ENCODE assay signal across 9 cellular contexts in the genomic region with DNA sequence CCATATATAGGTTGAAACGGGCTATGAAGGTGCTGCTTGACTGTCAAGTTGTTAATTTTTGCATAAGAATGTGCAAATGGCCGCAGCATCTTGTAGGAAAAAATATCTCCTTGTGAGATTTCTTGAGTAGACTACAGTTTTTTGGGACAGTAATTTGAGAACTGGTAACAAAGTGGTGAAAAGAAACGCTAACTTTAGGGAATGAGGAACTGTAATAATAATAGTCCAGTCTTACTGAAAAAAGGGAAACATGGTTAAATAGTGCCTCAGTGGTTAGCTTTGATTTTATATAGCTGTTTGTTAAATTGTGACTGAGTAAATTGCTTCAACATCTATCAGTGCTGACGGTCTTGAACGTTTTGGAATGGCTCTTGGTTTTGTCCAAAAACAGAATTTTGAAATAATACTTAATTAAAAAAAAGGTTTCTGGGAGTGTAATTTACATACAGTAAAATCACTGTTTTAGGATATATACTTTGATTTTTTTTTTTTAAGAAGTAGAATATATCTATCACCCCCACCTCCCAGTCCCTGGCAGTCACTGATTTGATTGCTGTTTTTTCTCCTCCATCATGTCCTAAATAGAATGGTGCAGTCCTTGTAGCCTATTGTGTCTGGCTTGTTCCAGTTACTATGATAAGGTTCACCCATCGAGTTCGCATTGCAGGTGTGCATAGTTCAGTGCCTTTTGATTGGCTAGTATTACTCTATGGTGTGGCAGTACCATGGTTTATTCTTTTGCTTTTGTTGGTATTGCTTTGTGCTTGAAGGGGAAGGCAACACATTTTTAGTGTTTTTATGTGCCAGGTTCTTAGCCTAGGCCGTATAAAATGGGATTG. TPM values are rescaled to one million over a fixed set of nuclear protein-coding genes. Genes with fewer than 3 reads are reported as not detected.
DNase-seq lines count a peak whose midpoint lies in the region; ATAC-seq and TF ChIP-seq lines count a peak whose summit lies in the region.
"Had no signal": no experiment of that assay in that cellular context is flagged by ENCODE, and none has a peak within 500 bp of the region (broad histone marks: within the 10 kb centered on the region; RNA-seq: fewer than 3 reads in every experiment).

No MANE protein-coding gene starts in this region.

- H3K27ac Mint-ChIP-seq in activated naive CD4-positive, alpha-beta T cell treated with anti-CD3 and anti-CD28 coated beads, Interleukin-2, amount 10 ng/mL, durations not matched to agents 7 days and 5 days: peak overlapping the region; percentile 99
- peak overlapping the region; percentile 45 for H3K27ac Mint-ChIP-seq in activated naive CD8-positive, alpha-beta T cell treated with anti-CD3 and anti-CD28 coated beads, Interleukin-2, amount 50 U/mL, for 24 hours

- peak overlapping the region; percentile 99 for H3K4me3 Mint-ChIP-seq in activated naive CD4-positive, alpha-beta T cell treated with anti-CD3 and anti-CD28 coated beads, Interleukin-2, amount 10 ng/mL, durations not matched to agents 7 days and 5 days
- peak overlapping the region; percentile 91 for H3K4me3 Mint-ChIP-seq in activated naive CD8-positive, alpha-beta T cell treated with anti-CD3 and anti-CD28 coated beads, Interleukin-2, amount 50 U/mL, for 24 hours

- no peak for TF ChIP-seq CTCF in liver (IDR thresholded peaks at IDR 0.05; ENCODE audit: low read depth, low read length, missing input control)
- no peak for TF ChIP-seq CTCF in tibial nerve (IDR thresholded peaks at IDR 0.05)

- TF ChIP-seq POLR2A in tibial nerve (IDR thresholded peaks at IDR 0.05): no peak

- DNase-seq in activated naive CD4-positive, alpha-beta T cell treated with anti-CD3 and anti-CD28 coated beads, Interleukin-2, amount 10 ng/mL, durations not matched to agents 7 days and 5 days: no peak
- no peak for DNase-seq in activated naive CD4-positive, alpha-beta T cell treated with Interleukin-2 at 50 U/mL for 16 hours
- DNase-seq in activated naive CD8-positive, alpha-beta T cell treated with anti-CD3 and anti-CD28 coated beads, Interleukin-2, amount 50 U/mL, for 24 hours: no peak
- no peak for DNase-seq in tibial nerve (ENCODE audit: low spot score in 2 of 2)
- DNase-seq in middle frontal gyrus (ENCODE audit: extremely low spot score, low spot score): no peak
- no peak for DNase-seq in NCI-H146 (lab: John Stamatoyannopoulos, UW)
- no peak for DNase-seq in putamen (ENCODE audit: low spot score)
- DNase-seq: NCI-H1048 had no signal

- peak overlapping the region; percentile 84 to 90 (median 87) for H3K4me3 ChIP-seq in liver (ENCODE audit: low read depth in 1 of 3, low read length in 3 of 3)
- H3K4me3 ChIP-seq in tibial nerve: peak overlapping the region in 3 of 4 donors; percentile 95 to 99 (median 96)

- H3K9me3 Mint-ChIP-seq in activated naive CD4-positive, alpha-beta T cell treated with anti-CD3 and anti-CD28 coated beads, Interleukin-2, amount 10 ng/mL, durations not matched to agents 7 days and 5 days: no peaks in the 10 kb centered on the region
- no peaks in the 10 kb centered on the region for H3K9me3 Mint-ChIP-seq in activated naive CD8-positive, alpha-beta T cell treated with anti-CD3 and anti-CD28 coated beads, Interleukin-2, amount 50 U/mL, for 24 hours

- H3K4me1 ChIP-seq in liver (ENCODE audit: control insufficient read depth in 4 of 4, insufficient read depth in 4 of 4, low read length in 3 of 4): peaks cover 19 to 56% (median 53%) of the 10 kb centered on the region in 4 donors
- H3K4me1 ChIP-seq in tibial nerve: peaks cover 3 to 72% (median 56%) of the 10 kb centered on the region in 4 donors

- no peaks in the 10 kb centered on the region for H3K27me3 Mint-ChIP-seq in activated naive CD4-positive, alpha-beta T cell treated with anti-CD3 and anti-CD28 coated beads, Interleukin-2, amount 10 ng/mL, durations not matched to agents 7 days and 5 days
- peaks cover 4% of the 10 kb centered on the region for H3K27me3 Mint-ChIP-seq in activated naive CD8-positive, alpha-beta T cell treated with anti-CD3 and anti-CD28 coated beads, Interleukin-2, amount 50 U/mL, for 24 hours

- CTCF ChIA-PET in activated naive CD4-positive, alpha-beta T cell treated with anti-CD3 and anti-CD28 coated beads, Interleukin-2, amount 10 ng/mL, durations not matched to agents 7 days and 5 days (lab: Charles Lee): interaction anchor here (1.2 to 2.1 kb wide), 2 partner anchors 8 to 45 kb away, joined by 3 to 7 read pairs; no protein-coding TSS in a partner anchor

- no peaks in the 10 kb centered on the region for H3K9me3 ChIP-seq in liver (ENCODE audit: control insufficient read depth in 4 of 4, low read length in 3 of 4)
- H3K9me3 ChIP-seq in tibial nerve: no peaks in the 10 kb centered on the region

- H3K27ac ChIP-seq in liver (ENCODE audit: low read depth in 1 of 2, low read length in 2 of 2): no peak overlapping the region
- peak overlapping the region in 3 of 4 donors; percentile 97 to 100 (median 100) for H3K27ac ChIP-seq in tibial nerve

- peaks cover 54% of the 10 kb centered on the region for H3K36me3 Mint-ChIP-seq in activated naive CD4-positive, alpha-beta T cell treated with anti-CD3 and anti-CD28 coated beads, Interleukin-2, amount 10 ng/mL, durations not matched to agents 7 days and 5 days
- peaks cover 53% of the 10 kb centered on the region for H3K36me3 Mint-ChIP-seq in activated naive CD8-positive, alpha-beta T cell treated with anti-CD3 and anti-CD28 coated beads, Interleukin-2, amount 50 U/mL, for 24 hours (ENCODE audit: low read depth)

- peaks cover 57% of the 10 kb centered on the region for H3K4me1 Mint-ChIP-seq in activated naive CD4-positive, alpha-beta T cell treated with anti-CD3 and anti-CD28 coated beads, Interleukin-2, amount 10 ng/mL, durations not matched to agents 7 days and 5 days
- H3K4me1 Mint-ChIP-seq in activated naive CD8-positive, alpha-beta T cell treated with anti-CD3 and anti-CD28 coated beads, Interleukin-2, amount 50 U/mL, for 24 hours: peaks cover 71% of the 10 kb centered on the region

- H3K36me3 ChIP-seq in liver (ENCODE audit: control insufficient read depth in 4 of 4, insufficient read depth in 3 of 4, low read depth in 1 of 4, low read length in 3 of 4) (peaks cover 0 to 2% (median under 1%) of the 10 kb centered on the region in 4 donors), tibial nerve (peaks cover 0 to 18% (median 0%) of the 10 kb centered on the region in 3 donors)

- 26% methylated on average over 8 of the region's 8 CpGs for WGBS in liver
- WGBS in tibial nerve, 2 donors: 26 to 29% methylated on average over 8 of the region's 8 CpGs

- H3K27me3 ChIP-seq in liver (ENCODE audit: control insufficient read depth in 4 of 4, insufficient read depth in 4 of 4, low read length in 3 of 4) (no peaks in the 10 kb centered on the region), tibial nerve (no peaks in the 10 kb centered on the region)

- TF ChIP-seq EP300 in tibial nerve (IDR thresholded peaks at IDR 0.05): no peak

- no peak for TF ChIP-seq RAD21 in liver (IDR thresholded peaks at IDR 0.05)

- H3K9ac ChIP-seq in liver (ENCODE audit: low read depth in 1 of 2, low read length in 2 of 2): peak overlapping the region; percentile 62 to 86

- ATAC-seq in activated naive CD8-positive, alpha-beta T cell treated with anti-CD3 and anti-CD28 coated beads, Interleukin-2, amount 50 U/mL, for 24 hours: no peak

TF ChIP-seq in liver, 16 proteins besides CTCF, POLR2A, EP300 and RAD21:
- TF ChIP-seq TAF1 (conservative IDR thresholded peaks at IDR 0.05) (no peak), RXRA (IDR thresholded peaks at IDR 0.05) (no peak), JUND (IDR thresholded peaks at IDR 0.05) (no peak), EGR1 (IDR thresholded peaks at IDR 0.05; ENCODE audit: low read depth in 2 of 2) (no peak), YY1 (IDR thresholded peaks at IDR 0.05) (no peak), ATF3 (IDR thresholded peaks at IDR 0.05) (no peak), GABPA (IDR thresholded peaks at IDR 0.05 in 1 of 2, conservative IDR thresholded peaks at IDR 0.05 in 1 of 2) (no peak), FOXA2 (IDR thresholded peaks at IDR 0.05) (no peak), HNF4A (conservative IDR thresholded peaks at IDR 0.05) (no peak), MAX (IDR thresholded peaks at IDR 0.05) (no peak)
- TF ChIP-seq, protein P1, sequence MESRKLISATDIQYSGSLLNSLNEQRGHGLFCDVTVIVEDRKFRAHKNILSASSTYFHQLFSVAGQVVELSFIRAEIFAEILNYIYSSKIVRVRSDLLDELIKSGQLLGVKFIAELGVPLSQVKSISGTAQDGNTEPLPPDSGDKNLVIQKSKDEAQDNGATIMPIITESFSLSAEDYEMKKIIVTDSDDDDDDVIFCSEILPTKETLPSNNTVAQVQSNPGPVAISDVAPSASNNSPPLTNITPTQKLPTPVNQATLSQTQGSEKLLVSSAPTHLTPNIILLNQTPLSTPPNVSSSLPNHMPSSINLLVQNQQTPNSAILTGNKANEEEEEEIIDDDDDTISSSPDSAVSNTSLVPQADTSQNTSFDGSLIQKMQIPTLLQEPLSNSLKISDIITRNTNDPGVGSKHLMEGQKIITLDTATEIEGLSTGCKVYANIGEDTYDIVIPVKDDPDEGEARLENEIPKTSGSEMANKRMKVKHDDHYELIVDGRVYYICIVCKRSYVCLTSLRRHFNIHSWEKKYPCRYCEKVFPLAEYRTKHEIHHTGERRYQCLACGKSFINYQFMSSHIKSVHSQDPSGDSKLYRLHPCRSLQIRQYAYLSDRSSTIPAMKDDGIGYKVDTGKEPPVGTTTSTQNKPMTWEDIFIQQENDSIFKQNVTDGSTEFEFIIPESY (IDR thresholded peaks at IDR 0.05): no peak
TF ChIP-seq in liver: peak in this region for 0.

RNA-seq across cellular contexts. Expression of gene HAPSTR1, which starts 2.8 kb away (rescaled TPM):
- total RNA-seq in liver (10 to 100 TPM; 26.3 to 46.5 TPM), tibial nerve (10 to 100 TPM; 39.9 to 54.3 (median 50.6) TPM)
- 1 to 10 TPM; 6.5 to 9.1 TPM for polyA plus RNA-seq in liver

Comparison
In these comparisons a context has a peak if more than half of its experiments do, and no peak if none do; other contexts are left out.
1. H3K27ac ChIP-seq: peak in tibial nerve (3 of 4); none in liver (0 of 2).